In genomic region chr21:25421327-25422028, GRCh38 we compare ENCODE assay signal across 8 cellular contexts.
DNase-seq lines count a peak whose midpoint lies in the region; ATAC-seq and TF ChIP-seq lines count a peak whose summit lies in the region.

No MANE protein-coding gene starts in this region.

- no peak overlapping the region for H2BK15ac ChIP-seq in H9 (ENCODE audit: low read depth, low read length)

- no peak overlapping the region for H2BK12ac ChIP-seq in H9 (ENCODE audit: insufficient read length, low read depth, low read length)

- H3K27ac ChIP-seq in H9 (ENCODE audit: insufficient read length, low read depth, low read length) = no peak overlapping the region
- H3K27ac ChIP-seq in neural progenitor cell = no peak overlapping the region
- H3K27ac ChIP-seq in gastroesophageal sphincter = no peak overlapping the region

- H3K23ac ChIP-seq in H9 (ENCODE audit: insufficient read length, low read depth, low read length) = no peak overlapping the region

- H3K4ac ChIP-seq in H9 (ENCODE audit: low read depth, low read length) = no peak overlapping the region

- H3K79me2 ChIP-seq in H9 (ENCODE audit: insufficient read depth, low read length) (no peaks in the 10 kb centered on the region), Loucy (ENCODE audit: insufficient read depth, low read length) (no peaks in the 10 kb centered on the region), neural progenitor cell (ENCODE audit: low read depth) (no peaks in the 10 kb centered on the region)

- no peak overlapping the region for H4K91ac ChIP-seq in H9 (ENCODE audit: insufficient read length, low read depth, low read length)

- H2BK120ac ChIP-seq in H9 (ENCODE audit: low read depth, low read length, poor library complexity, severe bottlenecking) = no peak overlapping the region

- H3K4me1 ChIP-seq in H9 (ENCODE audit: insufficient read depth, low read length) (no peaks in the 10 kb centered on the region), Loucy (ENCODE audit: insufficient read depth, low read length, poor library complexity, severe bottlenecking) (peaks cover 7% of the 10 kb centered on the region), neural progenitor cell (no peaks in the 10 kb centered on the region), gastroesophageal sphincter (no peaks in the 10 kb centered on the region)

- H3K27me3 ChIP-seq in H9 (ENCODE audit: insufficient read depth, low read length) = no peaks in the 10 kb centered on the region
- H3K27me3 ChIP-seq in Loucy (ENCODE audit: insufficient read depth, low read length, poor library complexity, severe bottlenecking) = no peaks in the 10 kb centered on the region
- peaks cover 14% of the 10 kb centered on the region for H3K27me3 ChIP-seq in neural progenitor cell
- H3K27me3 ChIP-seq in gastroesophageal sphincter = no peaks in the 10 kb centered on the region

- H3K4me1 Mint-ChIP-seq in H9 (no peaks in the 10 kb centered on the region; a peak in 1 of 4 replicates), brain (no peaks in the 10 kb centered on the region), neural progenitor cell (no peaks in the 10 kb centered on the region)

- H3K79me1 ChIP-seq in H9 (ENCODE audit: insufficient read depth, low read depth, low read length, poor library complexity, severe bottlenecking) = no peaks in the 10 kb centered on the region

- no peaks in the 10 kb centered on the region for H4K20me1 ChIP-seq in H9 (ENCODE audit: control insufficient read depth, insufficient read depth, insufficient read length)
- no peaks in the 10 kb centered on the region for H4K20me1 ChIP-seq in Loucy (ENCODE audit: insufficient read depth, low read length, poor library complexity, severe bottlenecking)
- H4K20me1 ChIP-seq in neural progenitor cell (ENCODE audit: low read depth) = no peaks in the 10 kb centered on the region

- H3T11ph ChIP-seq in H9 (ENCODE audit: low read length) = no peak overlapping the region

- H2AFZ ChIP-seq in H9 (ENCODE audit: low read length) = no peak overlapping the region
- H2AFZ ChIP-seq in Loucy (ENCODE audit: low read length) = peak overlapping the region; percentile 87
- peak overlapping the region; percentile 55 for H2AFZ ChIP-seq in neural progenitor cell (replicated peaks)

- WGBS in H9 (ENCODE audit: extremely low coverage, insufficient read length, low lambda C conversion rate) = no CpG with 5 or more reads among the region's 6 CpGs
- WGBS in gastroesophageal sphincter (ENCODE audit: low coverage in 1 of 2), 2 donors = 16 to 17% methylated on average over 4 of the region's 6 CpGs

- DNase-seq in SIG-M5 treated with dmso at 0.1 percent for 504 hours (lab: John Stamatoyannopoulos, UW; ENCODE audit: unreplicated experiment) (peak; percentile 63), SIG-M5 (lab: John Stamatoyannopoulos, UW) (no peak), H9 (peak; percentile 44), T-helper 22 cell (ENCODE audit: low read depth) (peak; percentile 10), neural progenitor cell (ENCODE audit: low spot score) (peak; percentile 77)

- H3K4me3 Mint-ChIP-seq in H9 (no peak overlapping the region), brain (no peak overlapping the region), neural progenitor cell (no peak overlapping the region)

- H3K36me3 ChIP-seq in Loucy (ENCODE audit: insufficient read depth, low read length) = no peaks in the 10 kb centered on the region
- no peaks in the 10 kb centered on the region for H3K36me3 ChIP-seq in neural progenitor cell
- no peaks in the 10 kb centered on the region for H3K36me3 ChIP-seq in gastroesophageal sphincter

- H4K8ac ChIP-seq in H9 (replicated peaks; ENCODE audit: insufficient read length, low read depth, low read length) = no peak overlapping the region

- no peak for TF ChIP-seq POLR2A in gastroesophageal sphincter (IDR thresholded peaks at IDR 0.05)

- no peaks in the 10 kb centered on the region for H3K23me2 ChIP-seq in H9 (ENCODE audit: insufficient read length, low read depth, low read length, poor library complexity, severe bottlenecking)

- no peak overlapping the region for H4K5ac ChIP-seq in H9 (ENCODE audit: insufficient read length, low read depth, low read length)

- H3K4me3 ChIP-seq in Loucy (ENCODE audit: low read length, poor library complexity, severe bottlenecking) = peak overlapping the region; percentile 41
- no peak overlapping the region for H3K4me3 ChIP-seq in neural progenitor cell
- no peak overlapping the region for H3K4me3 ChIP-seq in gastroesophageal sphincter

- H3K9ac ChIP-seq in H9 (ENCODE audit: extremely low read depth, insufficient read length, low read length) (no peak overlapping the region), Loucy (ENCODE audit: low read depth, low read length, poor library complexity, severe bottlenecking) (peak overlapping the region; percentile 3), neural progenitor cell (no peak overlapping the region)

- TF ChIP-seq CTCF in H9 (conservative IDR thresholded peaks at IDR 0.05) = peak; percentile 82
- peak; percentile 71 for TF ChIP-seq CTCF in Loucy (conservative IDR thresholded peaks at IDR 0.05; ENCODE audit: low read length)
- TF ChIP-seq CTCF in brain (conservative IDR thresholded peaks at IDR 0.05) = peak; percentile 28 to 37
- TF ChIP-seq CTCF in neural progenitor cell (IDR thresholded peaks at IDR 0.05) = peak; percentile 75
- TF ChIP-seq CTCF in gastroesophageal sphincter (IDR thresholded peaks at IDR 0.05) = peak in 1 of 4 experiments; percentile 30

- no peak overlapping the region for H2BK20ac ChIP-seq in H9 (ENCODE audit: low read depth, low read length, poor library complexity, severe bottlenecking)

- H3K36me3 Mint-ChIP-seq in H9 (ENCODE audit: insufficient read depth in 1 of 3, low read depth in 3 of 3) (no peaks in the 10 kb centered on the region), brain (no peaks in the 10 kb centered on the region), neural progenitor cell (no peaks in the 10 kb centered on the region)

- H3K9me3 ChIP-seq in H9 (ENCODE audit: control insufficient read depth, low read depth, low read length) = no peaks in the 10 kb centered on the region
- no peaks in the 10 kb centered on the region for H3K9me3 ChIP-seq in Loucy (ENCODE audit: insufficient read depth, low read depth, low read length)
- H3K9me3 ChIP-seq in neural progenitor cell (ENCODE audit: low read depth) = no peaks in the 10 kb centered on the region
- H3K9me3 ChIP-seq in gastroesophageal sphincter = no peaks in the 10 kb centered on the region

- no peaks in the 10 kb centered on the region for H3K9me2 ChIP-seq in Loucy (replicated peaks; ENCODE audit: low read depth, low read length)

- no peak for ATAC-seq in gastroesophageal sphincter

- H3K14ac ChIP-seq in H9 (ENCODE audit: insufficient read depth, low read length) = no peak overlapping the region

- no peak overlapping the region for H2AK5ac ChIP-seq in H9 (ENCODE audit: insufficient read length, low read length)

- no peak overlapping the region for H2BK5ac ChIP-seq in H9 (ENCODE audit: insufficient read length, low read length)

- peaks cover 7% of the 10 kb centered on the region for H3K27me3 Mint-ChIP-seq in H9 (ENCODE audit: low read depth)
- H3K27me3 Mint-ChIP-seq in brain = no peaks in the 10 kb centered on the region
- H3K27me3 Mint-ChIP-seq in neural progenitor cell (ENCODE audit: insufficient read depth, low read depth) = peaks cover 2% of the 10 kb centered on the region

- H3K4me2 ChIP-seq in H9 (ENCODE audit: insufficient read depth, insufficient read length, low read length) (no peak overlapping the region), Loucy (ENCODE audit: low read depth, low read length, poor library complexity, severe bottlenecking) (peak overlapping the region; percentile 55), neural progenitor cell (no peak overlapping the region)

- H3K9me3 Mint-ChIP-seq in H9 (no peaks in the 10 kb centered on the region), brain (no peaks in the 10 kb centered on the region), neural progenitor cell (no peaks in the 10 kb centered on the region)

- H3F3A ChIP-seq in Loucy (ENCODE audit: low read depth) = no peaks in the 10 kb centered on the region
- no peaks in the 10 kb centered on the region for H3F3A ChIP-seq in neural progenitor cell (ENCODE audit: low read depth)

- H3K18ac ChIP-seq in H9 (ENCODE audit: insufficient read length, low read depth, low read length) = no peak overlapping the region

- TF ChIP-seq EP300 in gastroesophageal sphincter (IDR thresholded peaks at IDR 0.05) = no peak

- H3K27ac Mint-ChIP-seq in H9 (no peak overlapping the region), brain (no peak overlapping the region), neural progenitor cell (no peak overlapping the region)

- H3K56ac ChIP-seq in H9 (ENCODE audit: insufficient read length, low read depth, low read length) = no peak overlapping the region
